ENCODE assay signal across 21 cellular contexts in the genomic region with DNA sequence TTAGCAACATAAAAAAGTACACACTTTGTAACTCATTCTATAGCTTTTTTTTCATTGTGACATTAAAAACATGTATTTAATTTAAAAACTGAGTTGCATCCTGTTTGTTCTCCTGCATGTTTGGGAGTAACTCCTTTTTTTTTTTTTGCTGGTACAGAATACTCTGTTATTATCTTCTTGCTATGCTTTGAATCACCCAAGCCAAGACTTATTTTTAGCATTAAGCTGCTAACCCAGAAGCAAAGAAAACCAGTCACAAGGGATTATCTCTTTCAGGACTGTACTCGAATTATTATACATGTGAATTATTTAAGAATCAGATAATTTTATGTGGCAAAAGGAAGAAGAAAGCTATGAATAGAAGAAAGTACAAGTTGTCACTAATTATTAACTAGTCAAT.
"Had no signal": no experiment of that assay in that cellular context is flagged by ENCODE, and none has a peak within 500 bp of the region (broad histone marks: within the 10 kb centered on the region; RNA-seq: fewer than 3 reads in every experiment).

No MANE protein-coding gene starts in this region.

- H3K79me2 ChIP-seq: parathyroid adenoma had no signal

- H3K4me1 ChIP-seq: esophagus squamous epithelium, parathyroid adenoma, spleen had no signal

- H3K9me3 ChIP-seq: ascending aorta, esophagus squamous epithelium, gastroesophageal sphincter, psoas muscle, spleen, tibial nerve had no signal

- H3K36me3 ChIP-seq: ascending aorta, brain microvascular endothelial cell, esophagus squamous epithelium, gastroesophageal sphincter, spleen, tibial nerve had no signal

- H3K27ac ChIP-seq: ascending aorta, esophagus squamous epithelium, parathyroid adenoma, psoas muscle, spleen, tibial nerve had no signal

- ATAC-seq: activated CD4-positive, alpha-beta T cell treated with anti-CD3 and anti-CD28 coated beads for 36 hours; gastroesophageal sphincter; psoas muscle had no signal

- H3K27me3 ChIP-seq: ascending aorta, brain microvascular endothelial cell, esophagus squamous epithelium, gastroesophageal sphincter, spleen, tibial nerve had no signal

- H3K4me3 ChIP-seq: ascending aorta, esophagus squamous epithelium, gastroesophageal sphincter, lung, psoas muscle, spleen, tibial nerve had no signal

- H2AFZ ChIP-seq: parathyroid adenoma had no signal

- H3K9ac ChIP-seq: parathyroid adenoma had no signal

- DNase-seq: activated CD4-positive, alpha-beta T cell treated with anti-CD3 and anti-CD28 coated beads for 36 hours; activated CD4-positive, CD25-positive, alpha-beta regulatory T cell; activated effector memory CD4-positive, alpha-beta T cell treated with anti-CD3 and anti-CD28 coated beads, Interleukin-2, amount 50 U/mL, for 16 hours; activated naive CD4-positive, alpha-beta T cell treated with anti-CD3 and anti-CD28 coated beads for 36 hours; activated naive CD8-positive, alpha-beta T cell treated with anti-CD3 and anti-CD28 coated beads for 36 hours; brain microvascular endothelial cell; central memory CD4-positive, alpha-beta T cell; endodermal cell; esophagus squamous epithelium; head of caudate nucleus; immature natural killer cell; naive B cell; nucleus accumbens; psoas muscle; spleen; stimulated activated naive CD4-positive, alpha-beta T cell had no signal
